ENCODE assay signal across 8 cellular contexts in the genomic region with DNA sequence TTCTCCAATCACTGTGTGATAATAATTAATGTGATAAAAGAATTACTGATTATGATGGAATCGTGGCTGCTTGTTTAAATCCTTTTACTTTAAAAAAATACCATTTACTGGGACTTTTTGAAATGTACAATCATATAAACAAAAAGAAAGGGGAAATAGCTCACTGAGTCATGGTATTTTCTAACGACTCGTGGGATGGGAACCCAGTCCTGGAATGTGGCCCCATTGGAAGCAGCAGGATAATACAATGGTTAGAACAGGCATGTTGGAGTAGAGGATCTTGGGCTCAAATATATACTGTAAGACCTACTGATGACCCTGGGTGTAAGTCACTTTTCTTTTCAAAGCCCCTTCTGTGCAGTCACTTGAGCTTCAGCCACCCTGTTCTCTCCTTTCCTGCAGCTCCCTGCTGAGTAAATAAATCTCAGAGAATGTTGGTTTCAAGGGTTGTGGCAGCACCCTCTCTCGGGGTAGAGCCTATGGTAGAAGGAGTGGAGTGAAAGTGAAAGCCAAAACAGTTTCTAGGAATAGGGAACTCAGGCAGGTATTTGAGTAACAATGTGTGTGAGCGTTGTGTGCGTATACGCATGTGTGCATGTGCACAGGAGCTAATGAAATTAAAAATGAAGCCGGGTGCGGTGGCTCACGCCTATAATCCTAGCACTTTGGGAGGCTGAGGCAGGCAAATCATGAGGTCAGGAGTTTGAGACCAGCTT. TPM values are rescaled to one million over a fixed set of nuclear protein-coding genes. Genes with fewer than 3 reads are reported as not detected.
DNase-seq lines count a peak whose midpoint lies in the region; ATAC-seq and TF ChIP-seq lines count a peak whose summit lies in the region.

No MANE protein-coding gene starts in this region.

- CTCF ChIA-PET in A673 (lab: Charles Lee): interaction anchor here (0.6 kb wide), 1 partner anchor 10 kb away, joined by 4 read pairs; no protein-coding TSS in a partner anchor

- H3K27ac ChIP-seq in A673 (ENCODE audit: low read depth, low read length, poor library complexity, severe bottlenecking) (no peak overlapping the region), testis (no peak overlapping the region)

- TF ChIP-seq CTCF in A673 (conservative IDR thresholded peaks at IDR 0.05; ENCODE audit: low read depth, low read length) (no peak), testis (IDR thresholded peaks at IDR 0.05) (no peak)

- TF ChIP-seq POLR2A in testis (IDR thresholded peaks at IDR 0.05): no peak

- WGBS in testis, 2 donors: 79 to 84% methylated on average over 10 of the region's 10 CpGs

- H3K36me3 ChIP-seq in A673 (ENCODE audit: insufficient read depth, low read length, poor library complexity, severe bottlenecking): no peaks in the 10 kb centered on the region
- H3K36me3 ChIP-seq in testis (ENCODE audit: low read depth, missing control alignments): no peaks in the 10 kb centered on the region

- peak; percentile 20 for DNase-seq in A673 (ENCODE audit: low spot score)
- DNase-seq in iris pigment epithelial cell (ENCODE audit: low read depth): peak; percentile 79
- DNase-seq in NCI-H1105 treated with DMSO at 0.1 percent for 48 hours (lab: John Stamatoyannopoulos, UW): no peak
- no peak for DNase-seq in NCI-H2081 (lab: John Stamatoyannopoulos, UW)
- DNase-seq in testis: no peak

- ATAC-seq in GM18861 (IDR thresholded peaks at IDR 0.05; ENCODE audit: unreplicated experiment) (peak; percentile 70), HG03095 (IDR thresholded peaks at IDR 0.05; ENCODE audit: unreplicated experiment) (peak; percentile 52), SK-N-SH treated with all-trans-retinoic acid at 6 μM for 48 hours (peak; percentile 25)

- H3K4me1 ChIP-seq in A673 (ENCODE audit: insufficient read depth, low read length, poor library complexity, severe bottlenecking) (peaks cover 18% of the 10 kb centered on the region), testis (peaks cover 4% of the 10 kb centered on the region)

- no peak overlapping the region for H3K4me3 ChIP-seq in A673 (ENCODE audit: low read depth, low read length, poor library complexity, severe bottlenecking)
- H3K4me3 ChIP-seq in testis: no peak overlapping the region

- H3K27me3 ChIP-seq in A673 (replicated peaks; ENCODE audit: insufficient read depth, low read depth, low read length, poor library complexity) (no peaks in the 10 kb centered on the region), testis (no peaks in the 10 kb centered on the region)

- POLR2A ChIA-PET in A673 (lab: Charles Lee; ENCODE audit: low non-redundant PET): no interaction called here

- no TSS peak for BruUV-seq in A673 (replicated peaks; lab: Mats Ljungman, UMichigan)

- intact Hi-C loops in A673 (cut with micrococcal nuclease; ENCODE audit: unreplicated experiment): no loop called here
- intact Hi-C loops in testis (cut with DNase I; ENCODE audit: low total_unique reads): no loop called here

- no peaks in the 10 kb centered on the region for H3K9me3 ChIP-seq in A673 (ENCODE audit: low read depth, low read length, poor library complexity, severe bottlenecking)
- H3K9me3 ChIP-seq in testis: no peaks in the 10 kb centered on the region

TF ChIP-seq in SK-N-SH treated with all-trans-retinoic acid at 6 μM for 48 hours, 23 proteins besides CTCF, POLR2A, EP300 and RAD21:
- TF ChIP-seq GLIS3 (CRISPR knock-in tag; IDR thresholded peaks at IDR 0.05) (no peak), SNAI2 (CRISPR knock-in tag; IDR thresholded peaks at IDR 0.05) (no peak), CSDC2 (CRISPR knock-in tag; IDR thresholded peaks at IDR 0.05) (no peak), ZNF8 (CRISPR knock-in tag; IDR thresholded peaks at IDR 0.05) (no peak), ZC3H10 (CRISPR knock-in tag; IDR thresholded peaks at IDR 0.05) (no peak), ZNF70 (CRISPR knock-in tag; IDR thresholded peaks at IDR 0.05) (no peak), ISL1 (CRISPR knock-in tag; IDR thresholded peaks at IDR 0.05) (no peak), ESRRG (CRISPR knock-in tag; IDR thresholded peaks at IDR 0.05) (no peak)
- TF ChIP-seq, protein P1, sequence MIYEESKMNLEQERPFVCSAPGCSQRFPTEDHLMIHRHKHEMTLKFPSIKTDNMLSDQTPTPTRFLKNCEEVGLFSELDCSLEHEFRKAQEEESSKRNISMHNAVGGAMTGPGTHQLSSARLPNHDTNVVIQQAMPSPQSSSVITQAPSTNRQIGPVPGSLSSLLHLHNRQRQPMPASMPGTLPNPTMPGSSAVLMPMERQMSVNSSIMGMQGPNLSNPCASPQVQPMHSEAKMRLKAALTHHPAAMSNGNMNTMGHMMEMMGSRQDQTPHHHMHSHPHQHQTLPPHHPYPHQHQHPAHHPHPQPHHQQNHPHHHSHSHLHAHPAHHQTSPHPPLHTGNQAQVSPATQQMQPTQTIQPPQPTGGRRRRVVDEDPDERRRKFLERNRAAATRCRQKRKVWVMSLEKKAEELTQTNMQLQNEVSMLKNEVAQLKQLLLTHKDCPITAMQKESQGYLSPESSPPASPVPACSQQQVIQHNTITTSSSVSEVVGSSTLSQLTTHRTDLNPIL (CRISPR knock-in tag; IDR thresholded peaks at IDR 0.05; ENCODE audit: low read depth): no peak
- TF ChIP-seq, protein P2, sequence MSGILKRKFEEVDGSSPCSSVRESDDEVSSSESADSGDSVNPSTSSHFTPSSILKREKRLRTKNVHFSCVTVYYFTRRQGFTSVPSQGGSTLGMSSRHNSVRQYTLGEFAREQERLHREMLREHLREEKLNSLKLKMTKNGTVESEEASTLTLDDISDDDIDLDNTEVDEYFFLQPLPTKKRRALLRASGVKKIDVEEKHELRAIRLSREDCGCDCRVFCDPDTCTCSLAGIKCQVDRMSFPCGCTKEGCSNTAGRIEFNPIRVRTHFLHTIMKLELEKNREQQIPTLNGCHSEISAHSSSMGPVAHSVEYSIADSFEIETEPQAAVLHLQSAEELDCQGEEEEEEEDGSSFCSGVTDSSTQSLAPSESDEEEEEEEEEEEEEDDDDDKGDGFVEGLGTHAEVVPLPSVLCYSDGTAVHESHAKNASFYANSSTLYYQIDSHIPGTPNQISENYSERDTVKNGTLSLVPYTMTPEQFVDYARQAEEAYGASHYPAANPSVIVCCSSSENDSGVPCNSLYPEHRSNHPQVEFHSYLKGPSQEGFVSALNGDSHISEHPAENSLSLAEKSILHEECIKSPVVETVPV (CRISPR knock-in tag; IDR thresholded peaks at IDR 0.05): no peak
- TF ChIP-seq, protein P3, sequence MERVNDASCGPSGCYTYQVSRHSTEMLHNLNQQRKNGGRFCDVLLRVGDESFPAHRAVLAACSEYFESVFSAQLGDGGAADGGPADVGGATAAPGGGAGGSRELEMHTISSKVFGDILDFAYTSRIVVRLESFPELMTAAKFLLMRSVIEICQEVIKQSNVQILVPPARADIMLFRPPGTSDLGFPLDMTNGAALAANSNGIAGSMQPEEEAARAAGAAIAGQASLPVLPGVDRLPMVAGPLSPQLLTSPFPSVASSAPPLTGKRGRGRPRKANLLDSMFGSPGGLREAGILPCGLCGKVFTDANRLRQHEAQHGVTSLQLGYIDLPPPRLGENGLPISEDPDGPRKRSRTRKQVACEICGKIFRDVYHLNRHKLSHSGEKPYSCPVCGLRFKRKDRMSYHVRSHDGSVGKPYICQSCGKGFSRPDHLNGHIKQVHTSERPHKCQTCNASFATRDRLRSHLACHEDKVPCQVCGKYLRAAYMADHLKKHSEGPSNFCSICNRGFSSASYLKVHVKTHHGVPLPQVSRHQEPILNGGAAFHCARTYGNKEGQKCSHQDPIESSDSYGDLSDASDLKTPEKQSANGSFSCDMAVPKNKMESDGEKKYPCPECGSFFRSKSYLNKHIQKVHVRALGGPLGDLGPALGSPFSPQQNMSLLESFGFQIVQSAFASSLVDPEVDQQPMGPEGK (CRISPR knock-in tag; IDR thresholded peaks at IDR 0.05; ENCODE audit: borderline replicate concordance): no peak
TF ChIP-seq in SK-N-SH treated with all-trans-retinoic acid at 6 μM for 48 hours: peak in this region for 0.

RNA-seq across cellular contexts. Expression of a gene that starts 40.7 kb away (rescaled TPM):
- total RNA-seq in A673 (2021): 257 and 269 TPM in 2 replicates
- 100 to 1,000 TPM; 169 to 174 TPM for total RNA-seq in testis
- polyA plus RNA-seq in testis (ENCODE audit: insufficient read depth, low read depth, low replicate concordance): 118 TPM

Comparison
In these comparisons a context has a peak if more than half of its experiments do, and no peak if none do; other contexts are left out.
1. DNase-seq: peak in A673 (single experiment) and iris pigment epithelial cell (single experiment); none in NCI-H1105 treated with DMSO at 0.1 percent for 48 hours (single experiment), NCI-H2081 (0 of 2) and testis (single experiment).
2. Peak in every context shown above with its lines, with median percentiles within 50 percentile points of each other: ATAC-seq.